In genomic region chr14:50533314-50533705, GRCh38 we compare ENCODE assay signal across 8 cellular contexts. TPM values are rescaled to one million over a fixed set of nuclear protein-coding genes. Genes with fewer than 3 reads are reported as not detected.
DNase-seq lines count a peak whose midpoint lies in the region; ATAC-seq, FAIRE-seq and TF ChIP-seq lines count a peak whose summit lies in the region.

No MANE protein-coding gene starts in this region.

- peak overlapping the region; percentile 79 for H3K4me3 Mint-ChIP-seq in activated T-helper 1 cell treated with anti-CD3 and anti-CD28 coated beads, Interleukin-12 subunit alpha, Interleukin-12 subunit beta, Interleukin-2, Interleukin-4 antibody, amounts not matched to agents 30 ng/mL and 10 ng/mL and 1 ng/mL, durations not matched to agents 14 hours and 24 hours and 36 hours
- H3K4me3 Mint-ChIP-seq in memory B cell = peak overlapping the region; percentile 90

- H3K4me2 ChIP-seq in A549 (peak overlapping the region; percentile 88), GM23248 (ENCODE audit: unreplicated experiment) (no peak overlapping the region)

- peaks cover 37% of the 10 kb centered on the region for H3K4me1 Mint-ChIP-seq in activated T-helper 1 cell treated with anti-CD3 and anti-CD28 coated beads, Interleukin-12 subunit alpha, Interleukin-12 subunit beta, Interleukin-2, Interleukin-4 antibody, amounts not matched to agents 30 ng/mL and 10 ng/mL and 1 ng/mL, durations not matched to agents 14 hours and 24 hours and 36 hours (ENCODE audit: low read depth)
- peaks cover 25% of the 10 kb centered on the region for H3K4me1 Mint-ChIP-seq in memory B cell

- peaks cover 40% of the 10 kb centered on the region for H3K79me2 ChIP-seq in GM23248 (ENCODE audit: insufficient read depth)

- no peak for TF ChIP-seq POLR2A in A549 (IDR thresholded peaks at IDR 0.05; ENCODE audit: low read length)

- TF ChIP-seq EP300 in A549 (IDR thresholded peaks at IDR 0.05) = no peak

- peaks cover 32% of the 10 kb centered on the region for H3K4me1 ChIP-seq in A549
- peaks cover 19% of the 10 kb centered on the region for H3K4me1 ChIP-seq in GM23248 (ENCODE audit: insufficient read depth)

- POLR2A ChIA-PET in A549 (lab: Yijun Ruan, JAX) = interaction anchor here (1.2 kb wide), 1 partner anchor 212 kb away, joined by 3 read pairs; no protein-coding TSS in a partner anchor

- H3K27me3 ChIP-seq in GM23248 (replicated peaks; ENCODE audit: insufficient read depth) = no peaks in the 10 kb centered on the region

- H3F3A ChIP-seq in GM23248 (ENCODE audit: insufficient read depth) = peaks cover 34% of the 10 kb centered on the region

- H3K36me3 Mint-ChIP-seq in activated T-helper 1 cell treated with anti-CD3 and anti-CD28 coated beads, Interleukin-12 subunit alpha, Interleukin-12 subunit beta, Interleukin-2, Interleukin-4 antibody, amounts not matched to agents 30 ng/mL and 10 ng/mL and 1 ng/mL, durations not matched to agents 14 hours and 24 hours and 36 hours (ENCODE audit: low read depth) = peaks cover 8% of the 10 kb centered on the region
- peaks cover 11% of the 10 kb centered on the region for H3K36me3 Mint-ChIP-seq in memory B cell

- H3K27ac ChIP-seq in A549 = peak overlapping the region in 1 of 2 experiments; percentile 99; a peak in 2 of 6 replicates
- no peak overlapping the region for H3K27ac ChIP-seq in GM23248

- peak overlapping the region; percentile 86; the same call in 1 of the 2 replicates for H2AFZ ChIP-seq in GM23248

- H3K9me3 Mint-ChIP-seq in activated T-helper 1 cell treated with anti-CD3 and anti-CD28 coated beads, Interleukin-12 subunit alpha, Interleukin-12 subunit beta, Interleukin-2, Interleukin-4 antibody, amounts not matched to agents 30 ng/mL and 10 ng/mL and 1 ng/mL, durations not matched to agents 14 hours and 24 hours and 36 hours = no peaks in the 10 kb centered on the region
- peaks cover 4% of the 10 kb centered on the region for H3K9me3 Mint-ChIP-seq in memory B cell

- CTCF ChIA-PET in A549 (lab: Yijun Ruan, JAX) = no interaction called here

- TF ChIP-seq CTCF in A549 (IDR thresholded peaks at IDR 0.05) = no peak

- H4K20me1 ChIP-seq in GM23248 (ENCODE audit: insufficient read depth) = no peaks in the 10 kb centered on the region

- TF ChIP-seq RAD21 in A549 (conservative IDR thresholded peaks at IDR 0.05 in 1 of 2, IDR thresholded peaks at IDR 0.05 in 1 of 2) = no peak

- no peak overlapping the region for H3K9ac ChIP-seq in GM23248

- no peaks in the 10 kb centered on the region for H3K36me3 ChIP-seq in GM23248 (ENCODE audit: low read depth)

- DNase-seq in A549 (ENCODE audit: low read depth in 1 of 2, low spot score in 1 of 2) (no peak), GM23248 (no peak), memory B cell (ENCODE audit: low spot score in 2 of 2) (no peak), HT-29 (ENCODE audit: low spot score) (no peak), NCI-H1436 treated with DMSO at 0.1 percent for 48 hours (lab: John Stamatoyannopoulos, UW) (no peak)
- no peak for DNase-seq in activated T-helper 1 cell treated with anti-CD3 and anti-CD28 coated beads, Interleukin-12 subunit alpha, Interleukin-12 subunit beta, Interleukin-2, Interleukin-4 antibody, amounts not matched to agents 30 ng/mL and 10 ng/mL and 1 ng/mL, durations not matched to agents 14 hours and 24 hours and 36 hours (ENCODE audit: low spot score)

- in situ Hi-C loops in GM23248 (cut with MboI) = loop anchor here (10.0 to 25.0 kb wide), 2 partner anchors 209 to 671 kb away; partner anchors contain the start of gene NEMF

- no peak overlapping the region; the same call in 2 of the 3 replicates for H3K4me3 ChIP-seq in A549
- H3K4me3 ChIP-seq in GM23248 = no peak overlapping the region; the same call in 1 of the 2 replicates

- ATAC-seq in A549 = no peak
- no peak for ATAC-seq in memory B cell (ENCODE audit: low read depth)
- ATAC-seq in GM21528 (IDR thresholded peaks at IDR 0.05; ENCODE audit: low FRiP score, unreplicated experiment) = no peak
- no peak for ATAC-seq in HG02798 (IDR thresholded peaks at IDR 0.05; ENCODE audit: poor library complexity, unreplicated experiment)

- H3K27ac Mint-ChIP-seq in activated T-helper 1 cell treated with anti-CD3 and anti-CD28 coated beads, Interleukin-12 subunit alpha, Interleukin-12 subunit beta, Interleukin-2, Interleukin-4 antibody, amounts not matched to agents 30 ng/mL and 10 ng/mL and 1 ng/mL, durations not matched to agents 14 hours and 24 hours and 36 hours = peak overlapping the region; percentile 13
- H3K27ac Mint-ChIP-seq in memory B cell = peak overlapping the region; percentile 78

- peaks cover 28% of the 10 kb centered on the region for H3K27me3 Mint-ChIP-seq in activated T-helper 1 cell treated with anti-CD3 and anti-CD28 coated beads, Interleukin-12 subunit alpha, Interleukin-12 subunit beta, Interleukin-2, Interleukin-4 antibody, amounts not matched to agents 30 ng/mL and 10 ng/mL and 1 ng/mL, durations not matched to agents 14 hours and 24 hours and 36 hours (ENCODE audit: insufficient read depth)
- no peaks in the 10 kb centered on the region for H3K27me3 Mint-ChIP-seq in memory B cell

- H3K9me3 ChIP-seq in A549 (no peaks in the 10 kb centered on the region), GM23248 (ENCODE audit: low read depth) (no peaks in the 10 kb centered on the region)

- no peak for FAIRE-seq in A549 (lab: Jason Lieb, UNC)

- no peaks in the 10 kb centered on the region for H3K9me2 ChIP-seq in GM23248 (ENCODE audit: insufficient read depth)

- WGBS in A549 (ENCODE audit: missing lambda C conversion rate) = 50% methylated on average over 4 of the region's 4 CpGs
- 65 to 74% methylated on average over 4 of the region's 4 CpGs for WGBS in GM23248 (ENCODE audit: low coverage in 1 of 2, low lambda C conversion rate in 2 of 2, missing lambda C conversion rate in 2 of 2), 2 experiments

- intact Hi-C loops in activated T-helper 1 cell treated with anti-CD3 and anti-CD28 coated beads, Interleukin-12 subunit alpha, Interleukin-12 subunit beta, Interleukin-2, Interleukin-4 antibody, amounts not matched to agents 30 ng/mL and 10 ng/mL and 1 ng/mL, durations not matched to agents 14 hours and 24 hours and 36 hours (cut with micrococcal nuclease) = loop anchor here (2.0 to 5.0 kb wide), 4 partner anchors 134 to 901 kb away; partner anchors contain the start of genes SAV1 and VCPKMT

TF ChIP-seq in A549, 52 proteins besides CTCF, POLR2A, EP300 and RAD21 (continues in another document):
- TF ChIP-seq CBX2 (IDR thresholded peaks at IDR 0.05; ENCODE audit: borderline replicate concordance, low read depth) (no peak), EHMT2 (IDR thresholded peaks at IDR 0.05; ENCODE audit: low read depth) (no peak), MAX (IDR thresholded peaks at IDR 0.05) (no peak), FOSB (CRISPR knock-in tag; IDR thresholded peaks at IDR 0.05) (no peak), ZNF302 (CRISPR knock-in tag; IDR thresholded peaks at IDR 0.05) (no peak), MAFK (IDR thresholded peaks at IDR 0.05; ENCODE audit: partially characterized antibody) (no peak), ZFP36 (IDR thresholded peaks at IDR 0.05; ENCODE audit: borderline replicate concordance, partially characterized antibody) (no peak)
- TF ChIP-seq, protein P1, sequence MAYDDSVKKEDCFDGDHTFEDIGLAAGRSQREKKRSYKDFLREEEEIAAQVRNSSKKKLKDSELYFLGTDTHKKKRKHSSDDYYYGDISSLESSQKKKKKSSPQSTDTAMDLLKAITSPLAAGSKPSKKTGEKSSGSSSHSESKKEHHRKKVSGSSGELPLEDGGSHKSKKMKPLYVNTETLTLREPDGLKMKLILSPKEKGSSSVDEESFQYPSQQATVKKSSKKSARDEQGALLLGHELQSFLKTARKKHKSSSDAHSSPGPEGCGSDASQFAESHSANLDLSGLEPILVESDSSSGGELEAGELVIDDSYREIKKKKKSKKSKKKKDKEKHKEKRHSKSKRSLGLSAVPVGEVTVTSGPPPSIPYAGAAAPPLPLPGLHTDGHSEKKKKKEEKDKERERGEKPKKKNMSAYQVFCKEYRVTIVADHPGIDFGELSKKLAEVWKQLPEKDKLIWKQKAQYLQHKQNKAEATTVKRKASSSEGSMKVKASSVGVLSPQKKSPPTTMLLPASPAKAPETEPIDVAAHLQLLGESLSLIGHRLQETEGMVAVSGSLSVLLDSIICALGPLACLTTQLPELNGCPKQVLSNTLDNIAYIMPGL (CRISPR knock-in tag; IDR thresholded peaks at IDR 0.05; ENCODE audit: borderline replicate concordance) = no peak

RNA-seq across cellular contexts. Expression of gene MAP4K5, which starts 0.9 kb away (rescaled TPM):
- polyA plus RNA-seq in A549 (2011; rRNA removed) (18.7 and 20.0 TPM in 2 replicates), A549 (2017; fragmentation: RNase III; extraction: RNeasy Plus Mini Kit Qiagen cat#74134 plus additional on column Dnase treatment) (28.8 to 32.9 TPM (median 30.8 TPM) in 3 replicates), GM23248 (2016; fragmentation: Nextera tagmentation; extraction: Ambion mirVana) (98.0 and 101 TPM in 2 replicates)
- polyA plus RNA-seq in A549 (2012; cell fraction: cytosol; rRNA removed) = 14.5 TPM in 2 replicates
- 15.9 and 35.3 TPM in 2 replicates for polyA plus RNA-seq in A549 (2012; cell fraction: nucleus; rRNA removed)
- polyA minus RNA-seq in A549 (2011; rRNA and poly(A)+ RNA removed) = 9.1 and 11.1 TPM in 2 replicates
- 166 and 194 TPM in 2 replicates for total RNA-seq in GM23248 (2014; rRNA removed; shearing (Covaris generic))
- 26.4 and 27.5 TPM in 2 replicates for total RNA-seq in activated T-helper 1 cell treated with anti-CD3 and anti-CD28 coated beads, Interleukin-12 subunit alpha, Interleukin-12 subunit beta, Interleukin-2, Interleukin-4 antibody, amounts not matched to agents 30 ng/mL and 10 ng/mL and 1 ng/mL, durations not matched to agents 14 hours and 24 hours and 36 hours
- total RNA-seq in HT-29 (2014; rRNA removed; shearing (Covaris generic)) = 29.2 and 34.1 TPM in 2 replicates

RNA-seq across cellular contexts. Expression of gene ATL1, which starts 26.6 kb away (rescaled TPM):
- polyA plus RNA-seq in A549 (2011; rRNA removed) (4.4 and 4.7 TPM in 2 replicates), A549 (2017; fragmentation: RNase III; extraction: RNeasy Plus Mini Kit Qiagen cat#74134 plus additional on column Dnase treatment) (4.2 to 6.6 TPM (median 5.1 TPM) in 3 replicates), GM23248 (2016; fragmentation: Nextera tagmentation; extraction: Ambion mirVana) (10.7 and 11.4 TPM in 2 replicates)
- polyA plus RNA-seq in A549 (2012; cell fraction: cytosol; rRNA removed) = 0.90 and 1.3 TPM in 2 replicates
- 0.50 and 1.1 TPM in 2 replicates for polyA plus RNA-seq in A549 (2012; cell fraction: nucleus; rRNA removed)
- 3.3 and 4.2 TPM in 2 replicates for polyA minus RNA-seq in A549 (2011; rRNA and poly(A)+ RNA removed)
- 10.5 and 10.8 TPM in 2 replicates for total RNA-seq in GM23248 (2014; rRNA removed; shearing (Covaris generic))
- 0.83 and 1.2 TPM in 2 replicates for total RNA-seq in activated T-helper 1 cell treated with anti-CD3 and anti-CD28 coated beads, Interleukin-12 subunit alpha, Interleukin-12 subunit beta, Interleukin-2, Interleukin-4 antibody, amounts not matched to agents 30 ng/mL and 10 ng/mL and 1 ng/mL, durations not matched to agents 14 hours and 24 hours and 36 hours
- total RNA-seq in HT-29 (2014; rRNA removed; shearing (Covaris generic)) = 0.28 and 1.6 TPM in 2 replicates
